In the genomic region with DNA sequence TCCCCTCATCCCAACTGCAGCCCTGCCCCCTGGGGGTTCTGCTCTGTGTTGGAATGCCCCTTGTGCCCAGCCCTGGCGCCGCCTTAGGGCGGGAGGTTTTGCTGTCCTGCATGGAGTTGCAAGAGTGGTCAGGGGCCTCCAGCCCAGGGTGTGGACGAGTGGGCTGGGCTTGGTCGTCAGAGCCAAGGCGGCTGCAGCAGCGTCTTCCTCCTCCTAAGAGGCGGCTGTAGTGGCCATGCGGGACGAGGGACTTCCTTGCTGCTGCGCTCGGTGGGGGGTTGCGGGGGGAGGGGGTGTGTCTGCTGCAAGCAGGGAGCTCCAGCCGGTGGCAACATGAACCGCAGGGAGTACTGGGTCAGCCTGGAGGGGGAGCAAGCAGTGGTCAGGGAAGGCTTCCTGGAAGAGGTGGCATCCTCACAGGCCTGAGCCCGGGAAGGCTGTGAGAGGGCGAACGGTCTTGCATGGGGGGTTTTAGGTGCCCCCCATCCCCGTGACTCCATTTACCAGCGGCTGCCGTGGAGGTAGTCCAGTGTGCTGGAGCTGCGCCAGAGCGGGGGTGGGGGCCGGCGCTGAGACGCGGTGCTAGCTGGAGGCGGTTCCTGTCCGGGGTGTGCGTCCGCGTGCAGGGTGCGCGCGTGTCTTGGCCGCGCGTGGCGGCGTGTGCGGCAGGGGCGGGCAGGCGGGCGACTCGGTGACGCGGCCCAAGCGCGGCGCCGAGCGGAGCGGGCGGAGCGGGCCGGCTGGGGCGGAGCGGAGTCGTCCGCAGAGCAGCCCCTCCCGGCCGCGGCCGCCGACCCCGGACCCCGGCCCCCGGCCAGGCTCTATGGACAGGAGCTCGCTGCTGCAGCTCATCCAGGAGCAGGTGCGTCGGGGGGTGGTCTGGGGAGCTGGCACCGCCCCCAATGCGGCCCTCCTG, we compare ENCODE assay signal across 1 cellular context.
TF ChIP-seq lines count a peak whose summit lies in the region.

A gene (plus strand): TSS at position 704 of the 916 bp plus-strand sequence. CDS start 120 bp downstream, at position 824.

TF ChIP-seq in K562, 482 proteins besides CTCF, POLR2A, EP300 and RAD21 (continued from another document and continues in another):
- TF ChIP-seq, protein P1, sequence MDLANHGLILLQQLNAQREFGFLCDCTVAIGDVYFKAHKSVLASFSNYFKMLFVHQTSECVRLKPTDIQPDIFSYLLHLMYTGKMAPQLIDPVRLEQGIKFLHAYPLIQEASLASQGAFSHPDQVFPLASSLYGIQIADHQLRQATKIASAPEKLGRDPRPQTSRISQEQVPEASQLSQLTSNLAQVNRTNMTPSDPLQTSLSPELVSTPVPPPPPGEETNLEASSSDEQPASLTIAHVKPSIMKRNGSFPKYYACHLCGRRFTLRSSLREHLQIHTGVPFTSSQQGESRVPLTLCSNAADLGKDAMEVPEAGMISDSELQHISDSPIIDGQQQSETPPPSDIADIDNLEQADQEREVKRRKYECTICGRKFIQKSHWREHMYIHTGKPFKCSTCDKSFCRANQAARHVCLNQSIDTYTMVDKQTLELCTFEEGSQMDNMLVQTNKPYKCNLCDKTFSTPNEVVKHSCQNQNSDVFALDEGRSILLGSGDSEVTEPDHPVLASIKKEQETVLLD (IDR thresholded peaks at IDR 0.05): peak; percentile 53; the same call in 1 of the 2 replicates
- TF ChIP-seq, protein P2, sequence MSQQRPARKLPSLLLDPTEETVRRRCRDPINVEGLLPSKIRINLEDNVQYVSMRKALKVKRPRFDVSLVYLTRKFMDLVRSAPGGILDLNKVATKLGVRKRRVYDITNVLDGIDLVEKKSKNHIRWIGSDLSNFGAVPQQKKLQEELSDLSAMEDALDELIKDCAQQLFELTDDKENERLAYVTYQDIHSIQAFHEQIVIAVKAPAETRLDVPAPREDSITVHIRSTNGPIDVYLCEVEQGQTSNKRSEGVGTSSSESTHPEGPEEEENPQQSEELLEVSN (IDR thresholded peaks at IDR 0.05; ENCODE audit: borderline replicate concordance in 1 of 2, extremely low read depth in 1 of 2, insufficient read depth in 1 of 2, insufficient read length in 1 of 2, low read depth in 1 of 2, low read length in 1 of 2, poor library complexity in 1 of 2, severe bottlenecking in 1 of 2): peak in 1 of 2 experiments; percentile 65
- TF ChIP-seq HLTF (IDR thresholded peaks at IDR 0.05) (peak; percentile 60; the same call in 1 of the 2 replicates), ZBTB17 (CRISPR knock-in tag; IDR thresholded peaks at IDR 0.05) (0 out of 2 replicates have a peak, but pooled peaks have one; percentile 53), RBM22 (IDR thresholded peaks at IDR 0.05; ENCODE audit: low read depth, low read length, poor library complexity, severe bottlenecking) (peak; percentile 77), SIX5 (IDR thresholded peaks at IDR 0.05; ENCODE audit: borderline replicate concordance in 1 of 2, insufficient read depth in 1 of 2, low read depth in 1 of 2, low read length in 2 of 2) (no peak), PHTF2 (CRISPR knock-in tag; IDR thresholded peaks at IDR 0.05) (no peak), PTTG1 (tag; IDR thresholded peaks at IDR 0.05; ENCODE audit: low read depth) (no peak), TARDBP (IDR thresholded peaks at IDR 0.05) (peak; percentile 66; the same call in 1 of the 2 replicates), NRF1 (conservative IDR thresholded peaks at IDR 0.05 in 1 of 2, IDR thresholded peaks at IDR 0.05 in 1 of 2) (peak; percentile 45 to 53), BCOR (IDR thresholded peaks at IDR 0.05) (peak; percentile 98), ZNF586 (CRISPR knock-in tag; conservative IDR thresholded peaks at IDR 0.05) (0 out of 2 replicates have a peak, but pooled peaks have one; percentile 3), HDAC6 (IDR thresholded peaks at IDR 0.05; ENCODE audit: low read depth, low read length) (no peak), ZNF408 (CRISPR knock-in tag; IDR thresholded peaks at IDR 0.05; ENCODE audit: low read depth) (no peak), XRCC5 (IDR thresholded peaks at IDR 0.05; ENCODE audit: low read depth, low read length) (peak; percentile 55; the same call in 1 of the 2 replicates), POLR2G (IDR thresholded peaks at IDR 0.05; ENCODE audit: low read depth, low read length) (peak; percentile 87), NR3C1 (CRISPR knock-in tag; IDR thresholded peaks at IDR 0.05) (no peak), EWSR1 (IDR thresholded peaks at IDR 0.05; ENCODE audit: borderline replicate concordance, low read depth, partially characterized antibody) (no peak), ZNF263 (CRISPR knock-in tag; IDR thresholded peaks at IDR 0.05; ENCODE audit: borderline replicate concordance) (0 out of 2 replicates have a peak, but pooled peaks have one; percentile 65), EGR1 (conservative IDR thresholded peaks at IDR 0.05) (peak; percentile 80), JUN (IDR thresholded peaks at IDR 0.05; ENCODE audit: borderline replicate concordance, low read depth, low read length) (no peak), JUN (CRISPR knock-in tag; IDR thresholded peaks at IDR 0.05; ENCODE audit: borderline replicate concordance) (no peak), NCOA6 (IDR thresholded peaks at IDR 0.05) (no peak)
- TF ChIP-seq, protein P3, sequence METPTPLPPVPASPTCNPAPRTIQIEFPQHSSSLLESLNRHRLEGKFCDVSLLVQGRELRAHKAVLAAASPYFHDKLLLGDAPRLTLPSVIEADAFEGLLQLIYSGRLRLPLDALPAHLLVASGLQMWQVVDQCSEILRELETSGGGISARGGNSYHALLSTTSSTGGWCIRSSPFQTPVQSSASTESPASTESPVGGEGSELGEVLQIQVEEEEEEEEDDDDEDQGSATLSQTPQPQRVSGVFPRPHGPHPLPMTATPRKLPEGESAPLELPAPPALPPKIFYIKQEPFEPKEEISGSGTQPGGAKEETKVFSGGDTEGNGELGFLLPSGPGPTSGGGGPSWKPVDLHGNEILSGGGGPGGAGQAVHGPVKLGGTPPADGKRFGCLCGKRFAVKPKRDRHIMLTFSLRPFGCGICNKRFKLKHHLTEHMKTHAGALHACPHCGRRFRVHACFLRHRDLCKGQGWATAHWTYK (CRISPR knock-in tag; IDR thresholded peaks at IDR 0.05): peak; percentile 50; the same call in 1 of the 2 replicates
- TF ChIP-seq, protein P4, sequence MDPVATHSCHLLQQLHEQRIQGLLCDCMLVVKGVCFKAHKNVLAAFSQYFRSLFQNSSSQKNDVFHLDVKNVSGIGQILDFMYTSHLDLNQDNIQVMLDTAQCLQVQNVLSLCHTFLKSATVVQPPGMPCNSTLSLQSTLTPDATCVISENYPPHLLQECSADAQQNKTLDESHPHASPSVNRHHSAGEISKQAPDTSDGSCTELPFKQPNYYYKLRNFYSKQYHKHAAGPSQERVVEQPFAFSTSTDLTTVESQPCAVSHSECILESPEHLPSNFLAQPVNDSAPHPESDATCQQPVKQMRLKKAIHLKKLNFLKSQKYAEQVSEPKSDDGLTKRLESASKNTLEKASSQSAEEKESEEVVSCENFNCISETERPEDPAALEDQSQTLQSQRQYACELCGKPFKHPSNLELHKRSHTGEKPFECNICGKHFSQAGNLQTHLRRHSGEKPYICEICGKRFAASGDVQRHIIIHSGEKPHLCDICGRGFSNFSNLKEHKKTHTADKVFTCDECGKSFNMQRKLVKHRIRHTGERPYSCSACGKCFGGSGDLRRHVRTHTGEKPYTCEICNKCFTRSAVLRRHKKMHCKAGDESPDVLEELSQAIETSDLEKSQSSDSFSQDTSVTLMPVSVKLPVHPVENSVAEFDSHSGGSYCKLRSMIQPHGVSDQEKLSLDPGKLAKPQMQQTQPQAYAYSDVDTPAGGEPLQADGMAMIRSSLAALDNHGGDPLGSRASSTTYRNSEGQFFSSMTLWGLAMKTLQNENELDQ (CRISPR knock-in tag; IDR thresholded peaks at IDR 0.05; ENCODE audit: borderline replicate concordance): no peak
- TF ChIP-seq, protein P5, sequence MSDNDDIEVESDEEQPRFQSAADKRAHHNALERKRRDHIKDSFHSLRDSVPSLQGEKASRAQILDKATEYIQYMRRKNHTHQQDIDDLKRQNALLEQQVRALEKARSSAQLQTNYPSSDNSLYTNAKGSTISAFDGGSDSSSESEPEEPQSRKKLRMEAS (CRISPR knock-in tag; IDR thresholded peaks at IDR 0.05): peak; percentile 70
- TF ChIP-seq, protein P6, sequence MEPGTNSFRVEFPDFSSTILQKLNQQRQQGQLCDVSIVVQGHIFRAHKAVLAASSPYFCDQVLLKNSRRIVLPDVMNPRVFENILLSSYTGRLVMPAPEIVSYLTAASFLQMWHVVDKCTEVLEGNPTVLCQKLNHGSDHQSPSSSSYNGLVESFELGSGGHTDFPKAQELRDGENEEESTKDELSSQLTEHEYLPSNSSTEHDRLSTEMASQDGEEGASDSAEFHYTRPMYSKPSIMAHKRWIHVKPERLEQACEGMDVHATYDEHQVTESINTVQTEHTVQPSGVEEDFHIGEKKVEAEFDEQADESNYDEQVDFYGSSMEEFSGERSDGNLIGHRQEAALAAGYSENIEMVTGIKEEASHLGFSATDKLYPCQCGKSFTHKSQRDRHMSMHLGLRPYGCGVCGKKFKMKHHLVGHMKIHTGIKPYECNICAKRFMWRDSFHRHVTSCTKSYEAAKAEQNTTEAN (CRISPR knock-in tag; IDR thresholded peaks at IDR 0.05): no peak
- TF ChIP-seq, protein P7, sequence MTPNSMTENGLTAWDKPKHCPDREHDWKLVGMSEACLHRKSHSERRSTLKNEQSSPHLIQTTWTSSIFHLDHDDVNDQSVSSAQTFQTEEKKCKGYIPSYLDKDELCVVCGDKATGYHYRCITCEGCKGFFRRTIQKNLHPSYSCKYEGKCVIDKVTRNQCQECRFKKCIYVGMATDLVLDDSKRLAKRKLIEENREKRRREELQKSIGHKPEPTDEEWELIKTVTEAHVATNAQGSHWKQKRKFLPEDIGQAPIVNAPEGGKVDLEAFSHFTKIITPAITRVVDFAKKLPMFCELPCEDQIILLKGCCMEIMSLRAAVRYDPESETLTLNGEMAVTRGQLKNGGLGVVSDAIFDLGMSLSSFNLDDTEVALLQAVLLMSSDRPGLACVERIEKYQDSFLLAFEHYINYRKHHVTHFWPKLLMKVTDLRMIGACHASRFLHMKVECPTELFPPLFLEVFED (CRISPR knock-in tag; conservative IDR thresholded peaks at IDR 0.05): 0 out of 2 replicates have a peak, but pooled peaks have one; percentile 56
- TF ChIP-seq, protein P8, sequence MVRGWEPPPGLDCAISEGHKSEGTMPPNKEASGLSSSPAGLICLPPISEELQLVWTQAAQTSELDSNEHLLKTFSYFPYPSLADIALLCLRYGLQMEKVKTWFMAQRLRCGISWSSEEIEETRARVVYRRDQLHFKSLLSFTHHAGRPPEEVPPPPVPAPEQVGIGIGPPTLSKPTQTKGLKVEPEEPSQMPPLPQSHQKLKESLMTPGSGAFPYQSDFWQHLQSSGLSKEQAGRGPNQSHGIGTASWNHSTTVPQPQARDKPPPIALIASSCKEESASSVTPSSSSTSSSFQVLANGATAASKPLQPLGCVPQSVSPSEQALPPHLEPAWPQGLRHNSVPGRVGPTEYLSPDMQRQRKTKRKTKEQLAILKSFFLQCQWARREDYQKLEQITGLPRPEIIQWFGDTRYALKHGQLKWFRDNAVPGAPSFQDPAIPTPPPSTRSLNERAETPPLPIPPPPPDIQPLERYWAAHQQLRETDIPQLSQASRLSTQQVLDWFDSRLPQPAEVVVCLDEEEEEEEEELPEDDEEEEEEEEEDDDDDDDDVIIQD (CRISPR knock-in tag; IDR thresholded peaks at IDR 0.05): no peak
- TF ChIP-seq, protein P9, sequence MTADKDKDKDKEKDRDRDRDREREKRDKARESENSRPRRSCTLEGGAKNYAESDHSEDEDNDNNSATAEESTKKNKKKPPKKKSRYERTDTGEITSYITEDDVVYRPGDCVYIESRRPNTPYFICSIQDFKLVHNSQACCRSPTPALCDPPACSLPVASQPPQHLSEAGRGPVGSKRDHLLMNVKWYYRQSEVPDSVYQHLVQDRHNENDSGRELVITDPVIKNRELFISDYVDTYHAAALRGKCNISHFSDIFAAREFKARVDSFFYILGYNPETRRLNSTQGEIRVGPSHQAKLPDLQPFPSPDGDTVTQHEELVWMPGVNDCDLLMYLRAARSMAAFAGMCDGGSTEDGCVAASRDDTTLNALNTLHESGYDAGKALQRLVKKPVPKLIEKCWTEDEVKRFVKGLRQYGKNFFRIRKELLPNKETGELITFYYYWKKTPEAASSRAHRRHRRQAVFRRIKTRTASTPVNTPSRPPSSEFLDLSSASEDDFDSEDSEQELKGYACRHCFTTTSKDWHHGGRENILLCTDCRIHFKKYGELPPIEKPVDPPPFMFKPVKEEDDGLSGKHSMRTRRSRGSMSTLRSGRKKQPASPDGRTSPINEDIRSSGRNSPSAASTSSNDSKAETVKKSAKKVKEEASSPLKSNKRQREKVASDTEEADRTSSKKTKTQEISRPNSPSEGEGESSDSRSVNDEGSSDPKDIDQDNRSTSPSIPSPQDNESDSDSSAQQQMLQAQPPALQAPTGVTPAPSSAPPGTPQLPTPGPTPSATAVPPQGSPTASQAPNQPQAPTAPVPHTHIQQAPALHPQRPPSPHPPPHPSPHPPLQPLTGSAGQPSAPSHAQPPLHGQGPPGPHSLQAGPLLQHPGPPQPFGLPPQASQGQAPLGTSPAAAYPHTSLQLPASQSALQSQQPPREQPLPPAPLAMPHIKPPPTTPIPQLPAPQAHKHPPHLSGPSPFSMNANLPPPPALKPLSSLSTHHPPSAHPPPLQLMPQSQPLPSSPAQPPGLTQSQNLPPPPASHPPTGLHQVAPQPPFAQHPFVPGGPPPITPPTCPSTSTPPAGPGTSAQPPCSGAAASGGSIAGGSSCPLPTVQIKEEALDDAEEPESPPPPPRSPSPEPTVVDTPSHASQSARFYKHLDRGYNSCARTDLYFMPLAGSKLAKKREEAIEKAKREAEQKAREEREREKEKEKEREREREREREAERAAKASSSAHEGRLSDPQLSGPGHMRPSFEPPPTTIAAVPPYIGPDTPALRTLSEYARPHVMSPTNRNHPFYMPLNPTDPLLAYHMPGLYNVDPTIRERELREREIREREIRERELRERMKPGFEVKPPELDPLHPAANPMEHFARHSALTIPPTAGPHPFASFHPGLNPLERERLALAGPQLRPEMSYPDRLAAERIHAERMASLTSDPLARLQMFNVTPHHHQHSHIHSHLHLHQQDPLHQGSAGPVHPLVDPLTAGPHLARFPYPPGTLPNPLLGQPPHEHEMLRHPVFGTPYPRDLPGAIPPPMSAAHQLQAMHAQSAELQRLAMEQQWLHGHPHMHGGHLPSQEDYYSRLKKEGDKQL (CRISPR knock-in tag; IDR thresholded peaks at IDR 0.05; ENCODE audit: borderline replicate concordance): no peak
